In genomic region chrX:12249997-12250396, GRCh38 we compare ENCODE assay signal across 31 cellular contexts.
"Had no signal": no experiment of that assay in that cellular context is flagged by ENCODE, and none has a peak within 500 bp of the region (broad histone marks: within the 10 kb centered on the region; RNA-seq: fewer than 3 reads in every experiment).

No MANE protein-coding gene starts in this region.

- H3K36me3 ChIP-seq: adrenal gland, breast epithelium, gastrocnemius medialis, neutrophil, ovary, sigmoid colon, suprapubic skin, tibial artery had no signal

- H3K27me3 ChIP-seq: breast epithelium, gastrocnemius medialis, neutrophil, ovary, sigmoid colon, suprapubic skin, tibial artery had no signal

- H3K27ac Mint-ChIP-seq: activated naive CD4-positive, alpha-beta T cell treated with anti-CD3 and anti-CD28 coated beads for 36 hours; activated naive CD8-positive, alpha-beta T cell treated with anti-CD3 and anti-CD28 coated beads for 36 hours; mesothelial cell of epicardium; nephron progenitor cell; progenitor cell of endocrine pancreas had no signal

- ATAC-seq: gastrocnemius medialis, left cardiac atrium had no signal

- H3K36me3 Mint-ChIP-seq: activated naive CD8-positive, alpha-beta T cell treated with anti-CD3 and anti-CD28 coated beads for 36 hours; mesothelial cell of epicardium; naive B cell had no signal

- DNase-seq: activated CD4-positive, alpha-beta T cell treated with anti-CD3 and anti-CD28 coated beads for 4 hours; activated CD4-positive, alpha-beta T cell treated with anti-CD3 and anti-CD28 coated beads, Interleukin-2, amount 50 U/mL, for 4 hours; activated effector memory CD4-positive, alpha-beta T cell treated with anti-CD3 and anti-CD28 coated beads, Interleukin-2, amount 50 U/mL, for 16 hours; activated naive CD4-positive, alpha-beta T cell treated with anti-CD3 and anti-CD28 coated beads for 36 hours; activated naive CD8-positive, alpha-beta T cell treated with anti-CD3 and anti-CD28 coated beads for 36 hours; adrenal gland; aorta; dermis blood vessel endothelial cell; effector CD4-positive, alpha-beta T cell; gastrocnemius medialis; glutamatergic neuron; islet precursor cell; left cardiac atrium; naive B cell; nephron progenitor cell; ovary; retina; sigmoid colon; stimulated activated CD4-positive, alpha-beta T cell treated with anti-CD3 and anti-CD28 coated beads, Interleukin-15, amount 100 ng/mL, for 24 hours; stimulated activated CD4-positive, alpha-beta T cell treated with anti-CD3 and anti-CD28 coated beads, Interleukin-2, amount 100 ng/mL, for 24 hours; stimulated activated naive CD4-positive, alpha-beta T cell; tibial artery had no signal

- H3K9me3 ChIP-seq: adrenal gland, breast epithelium, gastrocnemius medialis, neutrophil, ovary, sigmoid colon, suprapubic skin, tibial artery had no signal

- H3K4me3 Mint-ChIP-seq: activated naive CD4-positive, alpha-beta T cell treated with anti-CD3 and anti-CD28 coated beads for 36 hours; activated naive CD8-positive, alpha-beta T cell treated with anti-CD3 and anti-CD28 coated beads for 36 hours; central memory CD8-positive, alpha-beta T cell; mesothelial cell of epicardium; naive B cell; nephron progenitor cell had no signal

- H3K4me1 Mint-ChIP-seq: activated naive CD8-positive, alpha-beta T cell treated with anti-CD3 and anti-CD28 coated beads for 36 hours; central memory CD8-positive, alpha-beta T cell; mesothelial cell of epicardium; naive B cell; nephron progenitor cell had no signal

- H3K4me2 ChIP-seq: smooth muscle cell had no signal

- H3K27ac ChIP-seq: adrenal gland, breast epithelium, epithelial cell of prostate, gastrocnemius medialis, neutrophil, ovary, sigmoid colon, suprapubic skin, tibial artery, VCaP had no signal

- H3K27me3 Mint-ChIP-seq: activated naive CD8-positive, alpha-beta T cell treated with anti-CD3 and anti-CD28 coated beads for 36 hours; central memory CD8-positive, alpha-beta T cell; progenitor cell of endocrine pancreas had no signal

- H3K4me1 ChIP-seq: adrenal gland, breast epithelium, gastrocnemius medialis, sigmoid colon, suprapubic skin, tibial artery had no signal

- H3K4me3 ChIP-seq: adrenal gland, breast epithelium, gastrocnemius medialis, ovary, sigmoid colon, smooth muscle cell, suprapubic skin, tibial artery had no signal

- H3K9me3 Mint-ChIP-seq: activated naive CD4-positive, alpha-beta T cell treated with anti-CD3 and anti-CD28 coated beads for 36 hours; activated naive CD8-positive, alpha-beta T cell treated with anti-CD3 and anti-CD28 coated beads for 36 hours; central memory CD8-positive, alpha-beta T cell had no signal
